ENCODE assay signal across 8 cellular contexts in genomic region chr7:25602730-25603426, GRCh38.
A peak's percentile ranks its signal among the peaks of the same experiment; 100 is the strongest.
DNase-seq lines count a peak whose midpoint lies in the region; ATAC-seq and TF ChIP-seq lines count a peak whose summit lies in the region.
"Not testable (repeated sequence)": the region's sequence is repeated elsewhere in the genome, so short reads cannot be mapped to it uniquely, and the experiment has no call there.

No MANE protein-coding gene starts in this region.

- WGBS in GM23248 (ENCODE audit: low coverage in 1 of 2, low lambda C conversion rate in 2 of 2, missing lambda C conversion rate in 2 of 2), 2 experiments, result 11 to 19% methylated on average over 25 to 30 of the region's 30 CpGs
- 5% methylated on average over 26 of the region's 30 CpGs for WGBS in liver
- WGBS in prostate gland, result 9% methylated on average over 19 of the region's 30 CpGs
- WGBS in upper lobe of left lung, 2 donors, result 9 to 10% methylated on average over 8 to 21 of the region's 30 CpGs

- H3K9me3 Mint-ChIP-seq in activated CD4-positive, alpha-beta memory T cell treated with anti-CD3 and anti-CD28 coated beads, Interleukin-2, amount 10 ng/mL, durations not matched to agents 7 days and 5 days, result not testable (repeated sequence)

- H3K9me2 ChIP-seq in GM23248 (ENCODE audit: insufficient read depth), result not testable (repeated sequence)

- H3K9ac ChIP-seq in GM23248; liver (ENCODE audit: low read depth in 1 of 2, low read length in 2 of 2): not testable (repeated sequence)

- not testable (repeated sequence) for H3K4me1 ChIP-seq in GM23248 (ENCODE audit: insufficient read depth); foreskin keratinocyte; liver (ENCODE audit: control insufficient read depth in 4 of 4, insufficient read depth in 4 of 4, low read length in 3 of 4); prostate gland (replicated peaks); upper lobe of left lung

- not testable (repeated sequence) for TF ChIP-seq POLR2A in prostate gland (IDR thresholded peaks at IDR 0.05); upper lobe of left lung (IDR thresholded peaks at IDR 0.05)

- not testable (repeated sequence) for TF ChIP-seq RAD21 in liver (IDR thresholded peaks at IDR 0.05)

- not testable (repeated sequence) for H3K36me3 ChIP-seq in GM23248 (ENCODE audit: low read depth); brain microvascular endothelial cell (replicated peaks); liver (ENCODE audit: control insufficient read depth in 4 of 4, insufficient read depth in 3 of 4, low read depth in 1 of 4, low read length in 3 of 4); prostate gland; upper lobe of left lung

- CTCF ChIA-PET in activated CD4-positive, alpha-beta memory T cell treated with anti-CD3 and anti-CD28 coated beads, Interleukin-2, amount 10 ng/mL, durations not matched to agents 7 days and 5 days (lab: Charles Lee), result not testable (repeated sequence)

- peak overlapping the region; percentile 46 for H3K4me3 Mint-ChIP-seq in activated CD4-positive, alpha-beta memory T cell treated with anti-CD3 and anti-CD28 coated beads, Interleukin-2, amount 10 ng/mL, durations not matched to agents 7 days and 5 days

- in situ Hi-C loops in GM23248 (cut with MboI); brain microvascular endothelial cell (cut with HindIII; ENCODE audit: low pct_ligation_motif_present, low sequenced_read_pairs): not testable (repeated sequence)

- intact Hi-C loops in prostate gland (cut with DNase I), result not testable (repeated sequence)

- H3F3A ChIP-seq in GM23248 (ENCODE audit: insufficient read depth), result not testable (repeated sequence)

- not testable (repeated sequence) for H3K27ac Mint-ChIP-seq in activated CD4-positive, alpha-beta memory T cell treated with anti-CD3 and anti-CD28 coated beads, Interleukin-2, amount 10 ng/mL, durations not matched to agents 7 days and 5 days

- H3K27ac ChIP-seq in GM23248; brain microvascular endothelial cell; liver (ENCODE audit: low read depth in 1 of 2, low read length in 2 of 2); prostate gland; upper lobe of left lung: not testable (repeated sequence)
- H3K27ac ChIP-seq in foreskin keratinocyte, result peak overlapping the region; percentile 46

- not testable (repeated sequence) for H3K27me3 ChIP-seq in GM23248 (replicated peaks; ENCODE audit: insufficient read depth); brain microvascular endothelial cell (replicated peaks); foreskin keratinocyte; liver (ENCODE audit: control insufficient read depth in 4 of 4, insufficient read depth in 4 of 4, low read length in 3 of 4); prostate gland (replicated peaks; ENCODE audit: insufficient read depth); upper lobe of left lung

- not testable (repeated sequence) for DNase-seq in GM23248; activated CD4-positive, alpha-beta memory T cell treated with anti-CD3 and anti-CD28 coated beads, Interleukin-2, amount 10 ng/mL, durations not matched to agents 7 days and 5 days; brain microvascular endothelial cell; foreskin keratinocyte; prostate gland (ENCODE audit: low spot score); upper lobe of left lung
- DNase-seq in NCI-H510A treated with DMSO at 0.1 percent for 48 hours (lab: John Stamatoyannopoulos, UW), result peak; percentile 17

- peaks cover 14% of the 10 kb centered on the region for H3K27me3 Mint-ChIP-seq in activated CD4-positive, alpha-beta memory T cell treated with anti-CD3 and anti-CD28 coated beads, Interleukin-2, amount 10 ng/mL, durations not matched to agents 7 days and 5 days

- not testable (repeated sequence) for H3K36me3 Mint-ChIP-seq in activated CD4-positive, alpha-beta memory T cell treated with anti-CD3 and anti-CD28 coated beads, Interleukin-2, amount 10 ng/mL, durations not matched to agents 7 days and 5 days (ENCODE audit: low read depth)

- H3K4me2 ChIP-seq in GM23248 (ENCODE audit: unreplicated experiment), result not testable (repeated sequence)

- H3K79me2 ChIP-seq in GM23248 (ENCODE audit: insufficient read depth), result not testable (repeated sequence)

- not testable (repeated sequence) for TF ChIP-seq EP300 in upper lobe of left lung (IDR thresholded peaks at IDR 0.05)

- POLR2A ChIA-PET in activated CD4-positive, alpha-beta memory T cell treated with anti-CD3 and anti-CD28 coated beads, Interleukin-2, amount 10 ng/mL, durations not matched to agents 7 days and 5 days (lab: Charles Lee), result not testable (repeated sequence)

- H4K20me1 ChIP-seq in GM23248 (ENCODE audit: insufficient read depth), result not testable (repeated sequence)

- ATAC-seq in foreskin keratinocyte; upper lobe of left lung (ENCODE audit: low FRiP score in 2 of 2): not testable (repeated sequence)

- peak overlapping the region; percentile 49 for H3K4me3 ChIP-seq in GM23248
- peak overlapping the region; percentile 41 for H3K4me3 ChIP-seq in brain microvascular endothelial cell (ENCODE audit: low read depth, low read length)
- peak overlapping the region in 1 of 3 donors; percentile 33 for H3K4me3 ChIP-seq in liver (ENCODE audit: low read depth in 1 of 3, low read length in 3 of 3)
- peak overlapping the region; percentile 15 to 21 for H3K4me3 ChIP-seq in prostate gland
- peak overlapping the region in 3 of 4 donors; percentile 30 to 48 (median 36) for H3K4me3 ChIP-seq in upper lobe of left lung

- not testable (repeated sequence) for TF ChIP-seq CTCF in brain microvascular endothelial cell (IDR thresholded peaks at IDR 0.05; ENCODE audit: low read depth, low read length, missing control alignments); liver (IDR thresholded peaks at IDR 0.05; ENCODE audit: low read depth, low read length, missing input control); prostate gland (IDR thresholded peaks at IDR 0.05); upper lobe of left lung (IDR thresholded peaks at IDR 0.05)
- peak; percentile 13 for TF ChIP-seq CTCF in foreskin keratinocyte (conservative IDR thresholded peaks at IDR 0.05)

- H3K4me1 Mint-ChIP-seq in activated CD4-positive, alpha-beta memory T cell treated with anti-CD3 and anti-CD28 coated beads, Interleukin-2, amount 10 ng/mL, durations not matched to agents 7 days and 5 days, result not testable (repeated sequence)

- H2AFZ ChIP-seq in GM23248, result peak overlapping the region; percentile 45; the same call in 1 of the 2 replicates

- H3K9me3 ChIP-seq in GM23248 (ENCODE audit: low read depth); liver (ENCODE audit: control insufficient read depth in 4 of 4, low read length in 3 of 4); prostate gland; upper lobe of left lung: not testable (repeated sequence)

TF ChIP-seq in liver, 16 proteins besides CTCF, POLR2A, EP300 and RAD21:
- peak; percentile 50 for TF ChIP-seq YY1 (IDR thresholded peaks at IDR 0.05)
